1 cellular context compared by ENCODE assay signal in the genomic region with DNA sequence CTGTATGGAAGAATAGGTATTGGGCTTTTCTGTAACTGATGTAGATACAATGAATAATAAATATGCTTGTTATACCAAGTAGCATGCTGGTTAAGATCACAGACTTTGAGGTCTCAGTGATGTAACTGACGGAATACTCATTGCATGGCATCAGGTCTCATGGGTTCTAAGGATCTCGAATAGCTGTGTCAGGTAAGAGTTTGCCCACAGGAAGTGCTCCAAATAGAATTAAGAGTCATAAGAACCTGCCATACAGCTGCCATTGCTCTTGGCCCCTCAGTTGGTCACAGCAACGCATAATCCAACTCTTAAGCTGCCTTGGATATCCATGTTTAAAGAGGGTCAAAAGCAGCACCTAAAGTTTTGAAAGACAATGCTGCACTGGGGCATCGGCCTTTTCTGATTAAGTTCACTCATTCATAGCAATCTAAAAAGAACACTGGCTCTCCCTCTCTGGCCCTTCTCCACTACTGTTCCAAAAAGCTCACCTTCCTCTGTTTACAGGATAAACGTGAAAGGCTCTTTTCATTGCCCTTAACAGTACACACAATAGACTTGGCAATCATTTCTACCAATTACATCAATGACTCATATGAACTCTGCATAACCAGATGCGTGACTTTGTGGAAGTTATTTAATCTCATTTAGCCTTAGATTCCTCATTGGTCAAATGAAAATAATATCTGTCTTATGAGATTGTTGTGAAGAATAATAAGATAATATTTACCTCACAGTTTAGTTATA.
TF ChIP-seq lines count a peak whose summit lies in the region.

No MANE protein-coding gene starts in this region.

TF ChIP-seq in IMR-90, 13 proteins besides CTCF, POLR2A, EP300 and RAD21 (continued from another document):
- TF ChIP-seq, protein P1, sequence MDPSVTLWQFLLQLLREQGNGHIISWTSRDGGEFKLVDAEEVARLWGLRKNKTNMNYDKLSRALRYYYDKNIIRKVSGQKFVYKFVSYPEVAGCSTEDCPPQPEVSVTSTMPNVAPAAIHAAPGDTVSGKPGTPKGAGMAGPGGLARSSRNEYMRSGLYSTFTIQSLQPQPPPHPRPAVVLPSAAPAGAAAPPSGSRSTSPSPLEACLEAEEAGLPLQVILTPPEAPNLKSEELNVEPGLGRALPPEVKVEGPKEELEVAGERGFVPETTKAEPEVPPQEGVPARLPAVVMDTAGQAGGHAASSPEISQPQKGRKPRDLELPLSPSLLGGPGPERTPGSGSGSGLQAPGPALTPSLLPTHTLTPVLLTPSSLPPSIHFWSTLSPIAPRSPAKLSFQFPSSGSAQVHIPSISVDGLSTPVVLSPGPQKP (IDR thresholded peaks at IDR 0.05; ENCODE audit: borderline replicate concordance, low read depth, low read length): no peak
- TF ChIP-seq SMC3 (IDR thresholded peaks at IDR 0.05; ENCODE audit: low read depth, low read length) (no peak), CHD1 (IDR thresholded peaks at IDR 0.05; ENCODE audit: low read depth, low read length) (no peak)
